In the genomic region with DNA sequence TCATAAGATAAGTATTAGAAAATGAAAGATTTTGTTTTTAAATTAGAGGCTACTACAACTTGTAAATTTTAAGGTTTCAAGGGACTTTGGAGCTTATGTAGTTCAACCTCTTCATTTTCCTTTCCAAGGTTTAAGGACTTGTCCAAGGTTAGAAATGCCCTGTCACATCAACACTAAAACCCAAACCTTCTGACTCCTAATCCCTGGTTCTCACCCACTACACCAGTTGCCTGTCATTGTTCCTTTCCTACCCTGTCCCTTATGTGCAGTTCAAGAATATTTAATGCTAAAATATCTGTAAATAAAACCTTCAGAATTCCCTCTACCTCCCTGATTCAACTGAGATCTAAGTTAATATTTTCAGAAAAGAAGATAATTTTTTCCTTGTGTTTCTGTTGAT, we compare ENCODE assay signal across 19 cellular contexts.
"Had no signal": no experiment of that assay in that cellular context is flagged by ENCODE, and none has a peak within 500 bp of the region (broad histone marks: within the 10 kb centered on the region; RNA-seq: fewer than 3 reads in every experiment).

No MANE protein-coding gene starts in this region.

- H3K9me3 Mint-ChIP-seq: dendritic cell treated with granulocyte-macrophage colony-stimulating factor and Interleukin-4, amounts not matched to agents 40 ng/mL and 50 ng/mL, for 4 days had no signal

- DNase-seq: activated CD4-positive, alpha-beta T cell treated with anti-CD3 and anti-CD28 coated beads for 1 hour; activated CD4-positive, alpha-beta T cell treated with anti-CD3 and anti-CD28 coated beads, Interleukin-2, amount 50 U/mL, for 4 hours; activated naive CD4-positive, alpha-beta T cell treated with Interleukin-2 at 50 U/mL for 16 hours; activated T-cell treated with anti-CD3 and anti-CD28 coated beads for 4 hours; anterior cingulate cortex; brain microvascular endothelial cell; cerebellar nuclear complex; effector memory CD4-positive, alpha-beta T cell; hypothalamus; midbrain; naive B cell; stimulated activated naive CD8-positive, alpha-beta T cell treated with anti-CD3 and anti-CD28 coated beads, Interleukin-15, Interleukin-2, amounts not matched to agents 100 U/mL and 50 U/mL, for 24 hours; T-helper 1 cell; T1000 had no signal

- H3K4me1 Mint-ChIP-seq: naive B cell had no signal

- H3K9me3 ChIP-seq: neutrophil, suprapubic skin had no signal

- H3K27me3 ChIP-seq: brain microvascular endothelial cell, neutrophil, suprapubic skin had no signal

- H3K36me3 ChIP-seq: brain microvascular endothelial cell, neutrophil had no signal

- H3K27me3 Mint-ChIP-seq: dendritic cell treated with granulocyte-macrophage colony-stimulating factor and Interleukin-4, amounts not matched to agents 40 ng/mL and 50 ng/mL, for 4 days; naive B cell had no signal

- H3K36me3 Mint-ChIP-seq: naive B cell had no signal

- H3K27ac Mint-ChIP-seq: dendritic cell treated with granulocyte-macrophage colony-stimulating factor and Interleukin-4, amounts not matched to agents 40 ng/mL and 50 ng/mL, for 4 days; naive B cell had no signal

- ATAC-seq: SK-N-SH treated with all-trans-retinoic acid at 6 μM for 48 hours; stimulated activated naive CD8-positive, alpha-beta T cell treated with anti-CD3 and anti-CD28 coated beads, Interleukin-15, Interleukin-2, amounts not matched to agents 100 U/mL and 50 U/mL, for 24 hours had no signal

- H3K27ac ChIP-seq: brain microvascular endothelial cell, neutrophil, suprapubic skin had no signal

- H3K4me3 Mint-ChIP-seq: dendritic cell treated with granulocyte-macrophage colony-stimulating factor and Interleukin-4, amounts not matched to agents 40 ng/mL and 50 ng/mL, for 4 days; naive B cell had no signal

- H3K4me3 ChIP-seq: lung, suprapubic skin had no signal
